ENCODE assay signal across 6 cellular contexts in the genomic region with DNA sequence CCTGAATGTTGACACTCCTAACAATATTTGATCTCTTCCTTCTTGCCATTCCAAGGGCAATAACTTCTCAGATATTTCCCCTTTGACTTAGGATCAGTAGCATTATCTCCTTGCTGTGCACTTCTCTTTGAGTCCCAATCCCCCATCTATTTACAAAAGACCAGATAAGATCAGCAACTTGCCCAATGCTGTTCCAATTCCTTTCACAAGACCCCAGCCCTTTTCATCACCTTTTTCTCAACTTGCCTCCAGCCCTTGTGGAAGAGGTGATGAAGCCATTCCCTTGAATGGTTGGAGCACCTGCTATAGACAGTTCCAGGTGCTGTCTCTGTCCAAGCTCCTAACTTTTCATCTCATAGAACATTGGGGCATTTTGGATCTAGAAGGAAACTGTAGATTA.
"Had no signal": no experiment of that assay in that cellular context is flagged by ENCODE, and none has a peak within 500 bp of the region (broad histone marks: within the 10 kb centered on the region; RNA-seq: fewer than 3 reads in every experiment).

No MANE protein-coding gene starts in this region.

- DNase-seq: IMR-90, KBM-7 had no signal

- H3K4me3 Mint-ChIP-seq: IgD-negative memory B cell had no signal

- H3K9me3 Mint-ChIP-seq: IgD-negative memory B cell had no signal

- H3K27ac Mint-ChIP-seq: IgD-negative memory B cell had no signal

- H3K27me3 Mint-ChIP-seq: IgD-negative memory B cell had no signal

- H3K36me3 Mint-ChIP-seq: IgD-negative memory B cell had no signal

- H3K27ac ChIP-seq: HL-60 had no signal

- ATAC-seq: HepG2, K562 had no signal

- H3K4me3 ChIP-seq: K562 had no signal
